In genomic region chr11:95247883-95248282, GRCh38 we compare ENCODE assay signal across 23 cellular contexts.
"Had no signal": no experiment of that assay in that cellular context is flagged by ENCODE, and none has a peak within 500 bp of the region (broad histone marks: within the 10 kb centered on the region; RNA-seq: fewer than 3 reads in every experiment).

No MANE protein-coding gene starts in this region.

- H3K4me3 ChIP-seq: heart right ventricle, sigmoid colon, thoracic aorta, upper lobe of right lung had no signal

- H3K4me3 Mint-ChIP-seq: activated CD4-positive, alpha-beta memory T cell treated with anti-CD3 and anti-CD28 coated beads for 36 hours; activated naive CD4-positive, alpha-beta T cell treated with anti-CD3 and anti-CD28 coated beads, Interleukin-2, amount 10 ng/mL, durations not matched to agents 7 days and 5 days; activated T-cell treated with anti-CD3 and anti-CD28 coated beads, Interleukin-2, amount 50 U/mL, for 72 hours; T-helper 17 cell had no signal

- H3K36me3 Mint-ChIP-seq: activated CD4-positive, alpha-beta memory T cell treated with anti-CD3 and anti-CD28 coated beads for 36 hours; activated naive CD4-positive, alpha-beta T cell treated with anti-CD3 and anti-CD28 coated beads, Interleukin-2, amount 10 ng/mL, durations not matched to agents 7 days and 5 days had no signal

- H3K9me3 ChIP-seq: heart right ventricle, sigmoid colon, thoracic aorta, upper lobe of right lung had no signal

- H3K27me3 Mint-ChIP-seq: activated CD4-positive, alpha-beta memory T cell treated with anti-CD3 and anti-CD28 coated beads for 36 hours had no signal

- H3K9me3 Mint-ChIP-seq: activated CD4-positive, alpha-beta memory T cell treated with anti-CD3 and anti-CD28 coated beads for 36 hours; activated naive CD4-positive, alpha-beta T cell treated with anti-CD3 and anti-CD28 coated beads, Interleukin-2, amount 10 ng/mL, durations not matched to agents 7 days and 5 days; activated T-cell treated with anti-CD3 and anti-CD28 coated beads, Interleukin-2, amount 50 U/mL, for 72 hours had no signal

- H3K27ac Mint-ChIP-seq: activated CD4-positive, alpha-beta memory T cell treated with anti-CD3 and anti-CD28 coated beads for 36 hours; activated naive CD4-positive, alpha-beta T cell treated with anti-CD3 and anti-CD28 coated beads, Interleukin-2, amount 10 ng/mL, durations not matched to agents 7 days and 5 days; activated T-cell treated with anti-CD3 and anti-CD28 coated beads, Interleukin-2, amount 50 U/mL, for 72 hours; T-helper 17 cell had no signal

- H3K27ac ChIP-seq: brain microvascular endothelial cell, heart right ventricle, sigmoid colon, thoracic aorta, upper lobe of right lung had no signal

- H3K4me1 ChIP-seq: sigmoid colon, upper lobe of right lung had no signal

- ATAC-seq: heart right ventricle, left cardiac atrium, T-helper 17 cell had no signal

- H3K36me3 ChIP-seq: brain microvascular endothelial cell, heart right ventricle, sigmoid colon, thoracic aorta, upper lobe of right lung had no signal

- H3K27me3 ChIP-seq: brain microvascular endothelial cell, heart right ventricle, sigmoid colon, upper lobe of right lung had no signal

- DNase-seq: activated effector memory CD4-positive, alpha-beta T cell treated with anti-CD3 and anti-CD28 coated beads, Interleukin-2, amount 50 U/mL, for 16 hours; activated naive CD4-positive, alpha-beta T cell treated with anti-CD3 and anti-CD28 coated beads, Interleukin-2, amount 10 ng/mL, durations not matched to agents 7 days and 5 days; anterior cingulate cortex; brain microvascular endothelial cell; caudate nucleus; dermis blood vessel endothelial cell; effector CD8-positive, alpha-beta T cell; erythroblast; foreskin fibroblast; heart right ventricle; left cardiac atrium; mesenchymal stem cell; occipital lobe; retina; sigmoid colon; stimulated activated CD4-positive, alpha-beta T cell treated with anti-CD3 and anti-CD28 coated beads, Interleukin-2, amount 100 ng/mL, for 48 hours; stimulated activated CD8-positive, alpha-beta memory T cell treated with anti-CD3 and anti-CD28 coated beads, Interleukin-4, amount 100 ng/mL, for 48 hours; stimulated activated naive CD4-positive, alpha-beta T cell treated with Interleukin-2 at 50 U/mL for 16 hours; T-helper 17 cell; upper lobe of right lung had no signal
